In the genomic region with DNA sequence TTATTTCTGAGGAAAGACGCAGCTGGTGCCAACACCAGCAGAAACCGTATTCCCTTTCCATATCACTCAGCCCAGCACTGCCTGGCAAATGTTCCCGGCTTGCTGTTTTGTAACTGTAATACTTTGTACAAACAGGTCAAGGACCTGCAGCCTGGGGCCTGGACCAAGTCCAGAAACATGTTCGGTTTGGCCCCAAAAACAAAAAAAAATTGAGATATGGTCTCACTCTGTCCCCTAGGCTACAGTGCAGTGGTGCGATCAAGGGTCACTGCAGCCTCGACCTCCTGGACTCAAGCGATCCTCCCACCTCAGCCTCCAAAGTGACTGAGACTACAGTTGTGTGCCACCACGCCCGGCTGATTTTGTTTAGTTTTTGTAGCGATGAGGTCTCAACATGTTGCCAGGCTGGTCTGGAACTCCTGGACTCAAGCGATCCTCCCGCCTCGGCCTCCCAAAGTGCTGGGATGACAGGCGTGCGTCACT, we compare ENCODE assay signal across 1 cellular context.
TF ChIP-seq lines count a peak whose summit lies in the region.

No MANE protein-coding gene starts in this region.

TF ChIP-seq in GM12878, 131 proteins besides CTCF, POLR2A, EP300 and RAD21:
- no peak for TF ChIP-seq CBX5 (IDR thresholded peaks at IDR 0.05; ENCODE audit: low read depth)
- TF ChIP-seq, protein P1, sequence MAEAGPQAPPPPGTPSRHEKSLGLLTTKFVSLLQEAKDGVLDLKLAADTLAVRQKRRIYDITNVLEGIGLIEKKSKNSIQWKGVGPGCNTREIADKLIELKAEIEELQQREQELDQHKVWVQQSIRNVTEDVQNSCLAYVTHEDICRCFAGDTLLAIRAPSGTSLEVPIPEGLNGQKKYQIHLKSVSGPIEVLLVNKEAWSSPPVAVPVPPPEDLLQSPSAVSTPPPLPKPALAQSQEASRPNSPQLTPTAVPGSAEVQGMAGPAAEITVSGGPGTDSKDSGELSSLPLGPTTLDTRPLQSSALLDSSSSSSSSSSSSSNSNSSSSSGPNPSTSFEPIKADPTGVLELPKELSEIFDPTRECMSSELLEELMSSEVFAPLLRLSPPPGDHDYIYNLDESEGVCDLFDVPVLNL (IDR thresholded peaks at IDR 0.05; ENCODE audit: low read depth, low read length) = no peak
- TF ChIP-seq, protein P2, sequence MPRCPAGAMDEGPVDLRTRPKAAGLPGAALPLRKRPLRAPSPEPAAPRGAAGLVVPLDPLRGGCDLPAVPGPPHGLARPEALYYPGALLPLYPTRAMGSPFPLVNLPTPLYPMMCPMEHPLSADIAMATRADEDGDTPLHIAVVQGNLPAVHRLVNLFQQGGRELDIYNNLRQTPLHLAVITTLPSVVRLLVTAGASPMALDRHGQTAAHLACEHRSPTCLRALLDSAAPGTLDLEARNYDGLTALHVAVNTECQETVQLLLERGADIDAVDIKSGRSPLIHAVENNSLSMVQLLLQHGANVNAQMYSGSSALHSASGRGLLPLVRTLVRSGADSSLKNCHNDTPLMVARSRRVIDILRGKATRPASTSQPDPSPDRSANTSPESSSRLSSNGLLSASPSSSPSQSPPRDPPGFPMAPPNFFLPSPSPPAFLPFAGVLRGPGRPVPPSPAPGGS (IDR thresholded peaks at IDR 0.05; ENCODE audit: borderline replicate concordance, insufficient read depth, low read depth, low read length, poor library complexity, severe bottlenecking) = no peak
- no peak for TF ChIP-seq STAT3 (IDR thresholded peaks at IDR 0.05; ENCODE audit: low read depth, low read length)
- TF ChIP-seq, protein P3, sequence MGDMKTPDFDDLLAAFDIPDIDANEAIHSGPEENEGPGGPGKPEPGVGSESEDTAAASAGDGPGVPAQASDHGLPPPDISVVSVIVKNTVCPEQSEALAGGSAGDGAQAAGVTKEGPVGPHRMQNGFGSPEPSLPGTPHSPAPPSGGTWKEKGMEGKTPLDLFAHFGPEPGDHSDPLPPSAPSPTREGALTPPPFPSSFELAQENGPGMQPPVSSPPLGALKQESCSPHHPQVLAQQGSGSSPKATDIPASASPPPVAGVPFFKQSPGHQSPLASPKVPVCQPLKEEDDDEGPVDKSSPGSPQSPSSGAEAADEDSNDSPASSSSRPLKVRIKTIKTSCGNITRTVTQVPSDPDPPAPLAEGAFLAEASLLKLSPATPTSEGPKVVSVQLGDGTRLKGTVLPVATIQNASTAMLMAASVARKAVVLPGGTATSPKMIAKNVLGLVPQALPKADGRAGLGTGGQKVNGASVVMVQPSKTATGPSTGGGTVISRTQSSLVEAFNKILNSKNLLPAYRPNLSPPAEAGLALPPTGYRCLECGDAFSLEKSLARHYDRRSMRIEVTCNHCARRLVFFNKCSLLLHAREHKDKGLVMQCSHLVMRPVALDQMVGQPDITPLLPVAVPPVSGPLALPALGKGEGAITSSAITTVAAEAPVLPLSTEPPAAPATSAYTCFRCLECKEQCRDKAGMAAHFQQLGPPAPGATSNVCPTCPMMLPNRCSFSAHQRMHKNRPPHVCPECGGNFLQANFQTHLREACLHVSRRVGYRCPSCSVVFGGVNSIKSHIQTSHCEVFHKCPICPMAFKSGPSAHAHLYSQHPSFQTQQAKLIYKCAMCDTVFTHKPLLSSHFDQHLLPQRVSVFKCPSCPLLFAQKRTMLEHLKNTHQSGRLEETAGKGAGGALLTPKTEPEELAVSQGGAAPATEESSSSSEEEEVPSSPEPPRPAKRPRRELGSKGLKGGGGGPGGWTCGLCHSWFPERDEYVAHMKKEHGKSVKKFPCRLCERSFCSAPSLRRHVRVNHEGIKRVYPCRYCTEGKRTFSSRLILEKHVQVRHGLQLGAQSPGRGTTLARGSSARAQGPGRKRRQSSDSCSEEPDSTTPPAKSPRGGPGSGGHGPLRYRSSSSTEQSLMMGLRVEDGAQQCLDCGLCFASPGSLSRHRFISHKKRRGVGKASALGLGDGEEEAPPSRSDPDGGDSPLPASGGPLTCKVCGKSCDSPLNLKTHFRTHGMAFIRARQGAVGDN (IDR thresholded peaks at IDR 0.05) = no peak
- no peak for TF ChIP-seq REST (IDR thresholded peaks at IDR 0.05; ENCODE audit: low read depth, low read length)
- no peak for TF ChIP-seq ZNF24 (IDR thresholded peaks at IDR 0.05)
- TF ChIP-seq, protein P4, sequence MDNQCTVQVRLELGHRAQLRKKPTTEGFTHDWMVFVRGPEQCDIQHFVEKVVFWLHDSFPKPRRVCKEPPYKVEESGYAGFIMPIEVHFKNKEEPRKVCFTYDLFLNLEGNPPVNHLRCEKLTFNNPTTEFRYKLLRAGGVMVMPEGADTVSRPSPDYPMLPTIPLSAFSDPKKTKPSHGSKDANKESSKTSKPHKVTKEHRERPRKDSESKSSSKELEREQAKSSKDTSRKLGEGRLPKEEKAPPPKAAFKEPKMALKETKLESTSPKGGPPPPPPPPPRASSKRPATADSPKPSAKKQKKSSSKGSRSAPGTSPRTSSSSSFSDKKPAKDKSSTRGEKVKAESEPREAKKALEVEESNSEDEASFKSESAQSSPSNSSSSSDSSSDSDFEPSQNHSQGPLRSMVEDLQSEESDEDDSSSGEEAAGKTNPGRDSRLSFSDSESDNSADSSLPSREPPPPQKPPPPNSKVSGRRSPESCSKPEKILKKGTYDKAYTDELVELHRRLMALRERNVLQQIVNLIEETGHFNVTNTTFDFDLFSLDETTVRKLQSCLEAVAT (IDR thresholded peaks at IDR 0.05) = no peak
- TF ChIP-seq BMI1 (IDR thresholded peaks at IDR 0.05; ENCODE audit: borderline replicate concordance) = no peak
- no peak for TF ChIP-seq CHD4 (IDR thresholded peaks at IDR 0.05)
- no peak for TF ChIP-seq PML (IDR thresholded peaks at IDR 0.05; ENCODE audit: low read length)
- TF ChIP-seq NR2C2 (IDR thresholded peaks at IDR 0.05; ENCODE audit: borderline replicate concordance, control insufficient read depth, insufficient read length, low read depth) = no peak
